In the genomic region with DNA sequence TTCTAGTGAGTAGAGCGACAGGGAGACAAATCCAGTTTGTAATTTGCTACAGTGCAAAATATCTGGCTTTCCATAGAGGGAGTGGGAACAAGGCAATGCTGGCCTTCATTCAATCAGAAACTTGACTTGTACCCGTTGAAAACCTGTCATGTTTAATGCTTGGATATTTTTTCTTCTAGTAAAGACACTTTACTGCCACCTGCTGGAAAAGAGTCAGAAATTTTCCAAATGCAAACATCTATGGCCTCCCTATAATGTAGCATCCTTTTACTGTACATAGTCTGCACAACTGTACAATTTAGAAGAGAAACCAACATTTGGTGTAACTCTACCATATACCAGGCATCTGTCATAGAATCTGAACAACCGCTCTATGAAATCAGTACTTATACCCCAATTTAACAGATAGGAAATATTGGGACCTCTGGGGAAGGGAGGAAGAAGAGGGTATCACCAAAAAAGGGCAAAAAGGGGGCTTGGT, we compare ENCODE assay signal across 8 cellular contexts. TPM values are rescaled to one million over a fixed set of nuclear protein-coding genes. Genes with fewer than 3 reads are reported as not detected.
DNase-seq lines count a peak whose midpoint lies in the region; ATAC-seq and TF ChIP-seq lines count a peak whose summit lies in the region.

No MANE protein-coding gene starts in this region.

- H3K27me3 Mint-ChIP-seq in Caco-2 (ENCODE audit: insufficient read depth, unreplicated experiment) (no peaks in the 10 kb centered on the region), GM23338 (ENCODE audit: insufficient read depth, low read depth, poor library complexity) (peaks cover 13% of the 10 kb centered on the region)
- H3K27me3 Mint-ChIP-seq in activated T-cell treated with anti-CD3 and anti-CD28 coated beads, Interleukin-2, amount 50 U/mL, for 4 hours (ENCODE audit: low read depth): no peaks in the 10 kb centered on the region

- intact Hi-C loops in Caco-2 (cut with micrococcal nuclease; ENCODE audit: unreplicated experiment): loop anchor here (1.0 to 2.0 kb wide), 3 partner anchors 16 to 125 kb away; a partner anchor contains a TSS

- TF ChIP-seq EP300 in gastroesophageal sphincter (IDR thresholded peaks at IDR 0.05): no peak

- H3K4me2 ChIP-seq in GM23338: no peak overlapping the region

- H3K27ac Mint-ChIP-seq in Caco-2 (ENCODE audit: unreplicated experiment) (no peak overlapping the region), GM23338 (no peak overlapping the region)

- POLR2A ChIA-PET in Caco-2 (lab: Charles Lee): no interaction called here

- H4K20me1 ChIP-seq in GM23338 (replicated peaks; ENCODE audit: insufficient read depth): peaks cover 39% of the 10 kb centered on the region

- TF ChIP-seq POLR2A in gastroesophageal sphincter (IDR thresholded peaks at IDR 0.05): no peak

- H2AFZ ChIP-seq in GM23338: no peak overlapping the region

- H3F3A ChIP-seq in GM23338 (replicated peaks; ENCODE audit: low read depth): peaks cover 13% of the 10 kb centered on the region; the same call in 1 of the 2 replicates

- H3K79me2 ChIP-seq in GM23338 (replicated peaks; ENCODE audit: insufficient read depth): no peaks in the 10 kb centered on the region

- WGBS in gastroesophageal sphincter (ENCODE audit: low coverage in 1 of 2), 2 donors: 22 to 49% methylated on average over 2 to 3 of the region's 3 CpGs

- H3K4me1 ChIP-seq in Caco-2: no peaks in the 10 kb centered on the region
- no peaks in the 10 kb centered on the region for H3K4me1 ChIP-seq in GM23338 (ENCODE audit: insufficient read depth)
- peaks cover 0 to 25% (median 0%) of the 10 kb centered on the region in 3 donors for H3K4me1 ChIP-seq in gastroesophageal sphincter

- CTCF ChIA-PET in Caco-2 (lab: Charles Lee): interaction anchor here (0.6 to 1.1 kb wide), 2 partner anchors 48 to 52 kb away, joined by 5 read pairs; no protein-coding TSS in a partner anchor

- H3K9me3 ChIP-seq in Caco-2 (0 out of 2 replicates have a peak, but pooled peaks cover under 1% of the 10 kb centered on the region), gastroesophageal sphincter (no peaks in the 10 kb centered on the region)

- no peaks in the 10 kb centered on the region for H3K9me2 ChIP-seq in GM23338 (ENCODE audit: insufficient read depth)

- no TSS peak for BruUV-seq in Caco-2 (replicated peaks; lab: Mats Ljungman, UMichigan)

- H3K27me3 ChIP-seq in Caco-2 (replicated peaks; ENCODE audit: control insufficient read depth, insufficient read depth, low read length): no peaks in the 10 kb centered on the region
- no peaks in the 10 kb centered on the region for H3K27me3 ChIP-seq in GM23338 (ENCODE audit: insufficient read depth)
- H3K27me3 ChIP-seq in gastroesophageal sphincter: no peaks in the 10 kb centered on the region

- TF ChIP-seq CTCF in Caco-2 (IDR thresholded peaks at IDR 0.05; ENCODE audit: insufficient read depth in 1 of 2, low read depth in 1 of 2, low read length in 1 of 2, severe bottlenecking in 1 of 2, unreplicated experiment in 1 of 2) (peak; percentile 45 to 48), GM23338 (conservative IDR thresholded peaks at IDR 0.05; ENCODE audit: low read depth in 2 of 2) (peak; percentile 50 to 79), gastroesophageal sphincter (IDR thresholded peaks at IDR 0.05) (peak; percentile 42 to 70 (median 58))

- H3K4me3 Mint-ChIP-seq in Caco-2 (ENCODE audit: unreplicated experiment) (no peak overlapping the region), GM23338 (no peak overlapping the region)
- H3K4me3 Mint-ChIP-seq in activated T-cell treated with anti-CD3 and anti-CD28 coated beads, Interleukin-2, amount 50 U/mL, for 4 hours: no peak overlapping the region

- DNase-seq in Caco-2: peak in 1 of 2 experiments; percentile 59
- DNase-seq in GM23338 (ENCODE audit: low spot score): peak; percentile 83
- DNase-seq in NCI-H2227 treated with DMSO at 0.1 percent for 48 hours (lab: John Stamatoyannopoulos, UW): peak; percentile 73
- DNase-seq in activated T-cell treated with anti-CD3 and anti-CD28 coated beads, Interleukin-2, amount 50 U/mL, for 4 hours: no peak
- peak; percentile 37 for DNase-seq in pulmonary artery endothelial cell (ENCODE audit: low read depth, low spot score)

- H3K4me1 Mint-ChIP-seq in Caco-2 (ENCODE audit: low read depth, unreplicated experiment): peaks cover 9% of the 10 kb centered on the region
- no peaks in the 10 kb centered on the region for H3K4me1 Mint-ChIP-seq in GM23338
- H3K4me1 Mint-ChIP-seq in activated T-cell treated with anti-CD3 and anti-CD28 coated beads, Interleukin-2, amount 50 U/mL, for 4 hours (ENCODE audit: low read depth): peaks cover 19% of the 10 kb centered on the region

- H3K36me3 ChIP-seq in Caco-2 (ENCODE audit: control insufficient read depth, insufficient read depth, low read length) (peaks cover 4% of the 10 kb centered on the region), GM23338 (ENCODE audit: insufficient read depth) (peaks cover 36% of the 10 kb centered on the region), gastroesophageal sphincter (peaks cover 0 to 47% of the 10 kb centered on the region in 2 donors)

- peaks cover 98% of the 10 kb centered on the region for H3K36me3 Mint-ChIP-seq in Caco-2 (ENCODE audit: insufficient read depth, unreplicated experiment)
- H3K36me3 Mint-ChIP-seq in GM23338 (ENCODE audit: low read depth): peaks cover 62% of the 10 kb centered on the region
- H3K36me3 Mint-ChIP-seq in activated T-cell treated with anti-CD3 and anti-CD28 coated beads, Interleukin-2, amount 50 U/mL, for 4 hours (ENCODE audit: insufficient read depth): peaks cover 27% of the 10 kb centered on the region

- H3K9me3 Mint-ChIP-seq in Caco-2 (ENCODE audit: unreplicated experiment) (peaks cover 7% of the 10 kb centered on the region), GM23338 (0 out of 3 replicates have a peak, but pooled peaks cover 3% of the 10 kb centered on the region)
- H3K9me3 Mint-ChIP-seq in activated T-cell treated with anti-CD3 and anti-CD28 coated beads, Interleukin-2, amount 50 U/mL, for 4 hours: no peaks in the 10 kb centered on the region

- ATAC-seq in GM23338: peak; percentile 36; the same call in 2 of the 3 replicates
- ATAC-seq in activated T-cell treated with anti-CD3 and anti-CD28 coated beads, Interleukin-2, amount 50 U/mL, for 4 hours: peak; percentile 66 to 69
- ATAC-seq in gastroesophageal sphincter: no peak
- ATAC-seq in HG03108 (IDR thresholded peaks at IDR 0.05; ENCODE audit: unreplicated experiment): no peak
- no peak for ATAC-seq in GM21717 (IDR thresholded peaks at IDR 0.05; ENCODE audit: unreplicated experiment)

- H3K4me3 ChIP-seq in Caco-2 (ENCODE audit: low read depth, low read length) (no peak overlapping the region), GM23338 (no peak overlapping the region), gastroesophageal sphincter (no peak overlapping the region)

- H3K27ac ChIP-seq in GM23338 (ENCODE audit: low read depth) (no peak overlapping the region), gastroesophageal sphincter (no peak overlapping the region)

TF ChIP-seq in GM23338, 12 proteins besides CTCF, POLR2A, EP300 and RAD21:
- TF ChIP-seq, protein P1, sequence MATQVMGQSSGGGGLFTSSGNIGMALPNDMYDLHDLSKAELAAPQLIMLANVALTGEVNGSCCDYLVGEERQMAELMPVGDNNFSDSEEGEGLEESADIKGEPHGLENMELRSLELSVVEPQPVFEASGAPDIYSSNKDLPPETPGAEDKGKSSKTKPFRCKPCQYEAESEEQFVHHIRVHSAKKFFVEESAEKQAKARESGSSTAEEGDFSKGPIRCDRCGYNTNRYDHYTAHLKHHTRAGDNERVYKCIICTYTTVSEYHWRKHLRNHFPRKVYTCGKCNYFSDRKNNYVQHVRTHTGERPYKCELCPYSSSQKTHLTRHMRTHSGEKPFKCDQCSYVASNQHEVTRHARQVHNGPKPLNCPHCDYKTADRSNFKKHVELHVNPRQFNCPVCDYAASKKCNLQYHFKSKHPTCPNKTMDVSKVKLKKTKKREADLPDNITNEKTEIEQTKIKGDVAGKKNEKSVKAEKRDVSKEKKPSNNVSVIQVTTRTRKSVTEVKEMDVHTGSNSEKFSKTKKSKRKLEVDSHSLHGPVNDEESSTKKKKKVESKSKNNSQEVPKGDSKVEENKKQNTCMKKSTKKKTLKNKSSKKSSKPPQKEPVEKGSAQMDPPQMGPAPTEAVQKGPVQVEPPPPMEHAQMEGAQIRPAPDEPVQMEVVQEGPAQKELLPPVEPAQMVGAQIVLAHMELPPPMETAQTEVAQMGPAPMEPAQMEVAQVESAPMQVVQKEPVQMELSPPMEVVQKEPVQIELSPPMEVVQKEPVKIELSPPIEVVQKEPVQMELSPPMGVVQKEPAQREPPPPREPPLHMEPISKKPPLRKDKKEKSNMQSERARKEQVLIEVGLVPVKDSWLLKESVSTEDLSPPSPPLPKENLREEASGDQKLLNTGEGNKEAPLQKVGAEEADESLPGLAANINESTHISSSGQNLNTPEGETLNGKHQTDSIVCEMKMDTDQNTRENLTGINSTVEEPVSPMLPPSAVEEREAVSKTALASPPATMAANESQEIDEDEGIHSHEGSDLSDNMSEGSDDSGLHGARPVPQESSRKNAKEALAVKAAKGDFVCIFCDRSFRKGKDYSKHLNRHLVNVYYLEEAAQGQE (IDR thresholded peaks at IDR 0.05; ENCODE audit: unreplicated experiment): no peak
- TF ChIP-seq, protein P2, sequence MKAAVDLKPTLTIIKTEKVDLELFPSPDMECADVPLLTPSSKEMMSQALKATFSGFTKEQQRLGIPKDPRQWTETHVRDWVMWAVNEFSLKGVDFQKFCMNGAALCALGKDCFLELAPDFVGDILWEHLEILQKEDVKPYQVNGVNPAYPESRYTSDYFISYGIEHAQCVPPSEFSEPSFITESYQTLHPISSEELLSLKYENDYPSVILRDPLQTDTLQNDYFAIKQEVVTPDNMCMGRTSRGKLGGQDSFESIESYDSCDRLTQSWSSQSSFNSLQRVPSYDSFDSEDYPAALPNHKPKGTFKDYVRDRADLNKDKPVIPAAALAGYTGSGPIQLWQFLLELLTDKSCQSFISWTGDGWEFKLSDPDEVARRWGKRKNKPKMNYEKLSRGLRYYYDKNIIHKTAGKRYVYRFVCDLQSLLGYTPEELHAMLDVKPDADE (IDR thresholded peaks at IDR 0.05): no peak
- TF ChIP-seq NANOG (IDR thresholded peaks at IDR 0.05; ENCODE audit: borderline replicate concordance) (no peak), CREB1 (CRISPR knock-in tag; IDR thresholded peaks at IDR 0.05; ENCODE audit: low read depth) (no peak), STAT1 (IDR thresholded peaks at IDR 0.05; ENCODE audit: unreplicated experiment) (no peak), EZH2 (IDR thresholded peaks at IDR 0.05; ENCODE audit: low read depth, unreplicated experiment) (no peak), EZH2phosphoT487 (IDR thresholded peaks at IDR 0.05; ENCODE audit: unreplicated experiment) (no peak)

RNA-seq across cellular contexts. Expression of a gene that starts 16.7 kb away (rescaled TPM):
- 30.0 and 35.8 TPM in 2 replicates for total RNA-seq in Caco-2 (2022)
- total RNA-seq in GM23338 (2014; rRNA removed; shearing (Covaris generic)): 15.0 and 15.2 TPM in 2 replicates
- polyA plus RNA-seq in GM23338 (2016; fragmentation: Nextera tagmentation; extraction: Ambion mirVana): 4.8 and 5.0 TPM in 2 replicates
- total RNA-seq in activated T-cell treated with anti-CD3 and anti-CD28 coated beads, Interleukin-2, amount 50 U/mL, for 4 hours: 10 to 100 TPM; 21.2 to 25.5 (median 23.9) TPM
- 10 to 100 TPM; 39.6 to 51.2 (median 39.9) TPM for total RNA-seq in gastroesophageal sphincter
- 23.9 and 32.1 TPM in 2 replicates for total RNA-seq in pulmonary artery endothelial cell

Comparison
In these comparisons a context has a peak if more than half of its experiments do, and no peak if none do; other contexts are left out.
1. ATAC-seq: peak in GM23338 (single experiment) and activated T-cell treated with anti-CD3 and anti-CD28 coated beads, Interleukin-2, amount 50 U/mL, for 4 hours (2 of 2); none in gastroesophageal sphincter (single experiment), HG03108 (single experiment) and GM21717 (single experiment).
2. Peak in every context shown above with its lines, with median percentiles within 50 percentile points of each other: CTCF ChIP-seq.